ENCODE assay signal across 1 cellular context in genomic region chr5:147554285-147554817, GRCh38.
TF ChIP-seq lines count a peak whose summit lies in the region.

No MANE protein-coding gene starts in this region.

TF ChIP-seq in SK-N-SH, 30 proteins besides CTCF, POLR2A, EP300 and RAD21 (continued from another document):
- TF ChIP-seq JUND (IDR thresholded peaks at IDR 0.05) (peak; percentile 82), NFIC (IDR thresholded peaks at IDR 0.05; ENCODE audit: borderline replicate concordance) (peak; percentile 82), SIN3A (IDR thresholded peaks at IDR 0.05; ENCODE audit: borderline replicate concordance, low read depth, low read length) (peak; percentile 85), FOSL2 (IDR thresholded peaks at IDR 0.05; ENCODE audit: borderline replicate concordance, low read depth) (no peak), FOXJ3 (CRISPR knock-in tag; IDR thresholded peaks at IDR 0.05) (no peak), USF2 (IDR thresholded peaks at IDR 0.05; ENCODE audit: borderline replicate concordance, low read depth, low read length) (no peak), MEF2A (IDR thresholded peaks at IDR 0.05; ENCODE audit: borderline replicate concordance, low read depth) (peak; percentile 48; the same call in 1 of the 2 replicates)
- TF ChIP-seq, protein P1, sequence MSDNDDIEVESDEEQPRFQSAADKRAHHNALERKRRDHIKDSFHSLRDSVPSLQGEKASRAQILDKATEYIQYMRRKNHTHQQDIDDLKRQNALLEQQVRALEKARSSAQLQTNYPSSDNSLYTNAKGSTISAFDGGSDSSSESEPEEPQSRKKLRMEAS (IDR thresholded peaks at IDR 0.05; ENCODE audit: low read depth): peak; percentile 64
- TF ChIP-seq, protein P2, sequence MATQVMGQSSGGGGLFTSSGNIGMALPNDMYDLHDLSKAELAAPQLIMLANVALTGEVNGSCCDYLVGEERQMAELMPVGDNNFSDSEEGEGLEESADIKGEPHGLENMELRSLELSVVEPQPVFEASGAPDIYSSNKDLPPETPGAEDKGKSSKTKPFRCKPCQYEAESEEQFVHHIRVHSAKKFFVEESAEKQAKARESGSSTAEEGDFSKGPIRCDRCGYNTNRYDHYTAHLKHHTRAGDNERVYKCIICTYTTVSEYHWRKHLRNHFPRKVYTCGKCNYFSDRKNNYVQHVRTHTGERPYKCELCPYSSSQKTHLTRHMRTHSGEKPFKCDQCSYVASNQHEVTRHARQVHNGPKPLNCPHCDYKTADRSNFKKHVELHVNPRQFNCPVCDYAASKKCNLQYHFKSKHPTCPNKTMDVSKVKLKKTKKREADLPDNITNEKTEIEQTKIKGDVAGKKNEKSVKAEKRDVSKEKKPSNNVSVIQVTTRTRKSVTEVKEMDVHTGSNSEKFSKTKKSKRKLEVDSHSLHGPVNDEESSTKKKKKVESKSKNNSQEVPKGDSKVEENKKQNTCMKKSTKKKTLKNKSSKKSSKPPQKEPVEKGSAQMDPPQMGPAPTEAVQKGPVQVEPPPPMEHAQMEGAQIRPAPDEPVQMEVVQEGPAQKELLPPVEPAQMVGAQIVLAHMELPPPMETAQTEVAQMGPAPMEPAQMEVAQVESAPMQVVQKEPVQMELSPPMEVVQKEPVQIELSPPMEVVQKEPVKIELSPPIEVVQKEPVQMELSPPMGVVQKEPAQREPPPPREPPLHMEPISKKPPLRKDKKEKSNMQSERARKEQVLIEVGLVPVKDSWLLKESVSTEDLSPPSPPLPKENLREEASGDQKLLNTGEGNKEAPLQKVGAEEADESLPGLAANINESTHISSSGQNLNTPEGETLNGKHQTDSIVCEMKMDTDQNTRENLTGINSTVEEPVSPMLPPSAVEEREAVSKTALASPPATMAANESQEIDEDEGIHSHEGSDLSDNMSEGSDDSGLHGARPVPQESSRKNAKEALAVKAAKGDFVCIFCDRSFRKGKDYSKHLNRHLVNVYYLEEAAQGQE (IDR thresholded peaks at IDR 0.05; ENCODE audit: low read depth, low read length): peak; percentile 57; the same call in 1 of the 2 replicates
